ENCODE assay signal across 16 cellular contexts in the genomic region with DNA sequence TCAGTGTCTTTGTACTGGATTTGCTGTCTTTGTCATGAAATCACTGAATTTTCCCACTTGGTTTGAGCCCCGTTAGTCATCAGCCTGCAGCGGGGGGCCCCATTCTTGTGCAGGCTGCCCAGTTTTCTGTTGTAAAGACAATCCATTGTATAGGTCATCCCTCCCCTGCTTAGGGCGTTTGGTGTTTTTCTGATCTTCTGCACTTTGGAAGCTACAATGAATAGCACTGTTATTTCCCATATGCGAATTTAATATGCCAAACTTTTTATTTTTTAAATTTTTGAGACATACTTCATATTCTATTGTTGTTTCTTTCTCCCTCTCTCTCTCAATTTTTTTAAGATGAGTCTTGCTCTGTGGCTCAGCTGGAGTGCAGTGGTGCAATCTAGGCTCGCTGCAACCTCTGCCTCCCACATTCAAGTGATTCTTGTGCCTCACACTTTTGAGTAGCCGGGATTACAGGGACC. TPM values are rescaled to one million over a fixed set of nuclear protein-coding genes. Genes with fewer than 3 reads are reported as not detected.
A peak's percentile ranks its signal among the peaks of the same experiment; 100 is the strongest.
DNase-seq lines count a peak whose midpoint lies in the region; ATAC-seq and TF ChIP-seq lines count a peak whose summit lies in the region.
"Had no signal": no experiment of that assay in that cellular context is flagged by ENCODE, and none has a peak within 500 bp of the region (broad histone marks: within the 10 kb centered on the region; RNA-seq: fewer than 3 reads in every experiment).

No MANE protein-coding gene starts in this region.

- ATAC-seq in HCT116: no peak
- ATAC-seq in gastrocnemius medialis: no peak
- ATAC-seq in psoas muscle: no peak

- DNase-seq in AG04450 (ENCODE audit: low read depth, low spot score): no peak
- no peak for DNase-seq in HCT116 (ENCODE audit: low read depth, low spot score)
- DNase-seq in mammary epithelial cell: peak; percentile 55
- peak; percentile 49 for DNase-seq in midbrain (lab: John Stamatoyannopoulos, UW)
- DNase-seq in NCI-H2107 (lab: John Stamatoyannopoulos, UW): no peak
- DNase-seq in COR-L47 (lab: John Stamatoyannopoulos, UW): no peak
- DNase-seq in gastrocnemius medialis: no peak
- DNase-seq in psoas muscle: no peak
- DNase-seq: activated CD4-positive, CD25-positive, alpha-beta regulatory T cell treated with anti-CD3 and anti-CD28 coated beads, Interleukin-2, amount 50 U/mL, for 72 hours; esophagus squamous epithelium; NCI-H1417; testis had no signal

- POLR2A ChIA-PET in AG04450 (lab: Yijun Ruan, JAX) (interaction anchor here (0.6 kb wide), 1 partner anchor 179 kb away, joined by 4 read pairs; no protein-coding TSS in a partner anchor), HCT116 (lab: Charles Lee) (no interaction called here)

- H3K4me2 ChIP-seq in HCT116 (ENCODE audit: low read length): no peak overlapping the region
- no peak overlapping the region for H3K4me2 ChIP-seq in mammary epithelial cell (ENCODE audit: insufficient read depth, low read depth, low read length)
- H3K4me2 ChIP-seq: BLaER1 had no signal

- 19% methylated on average over 5 of the region's 6 CpGs for WGBS in mammary epithelial cell (ENCODE audit: low coverage, missing lambda C conversion rate)
- 64 to 78% (median 72%) methylated on average over 6 of the region's 6 CpGs for WGBS in psoas muscle, 3 donors

- intact Hi-C loops in HCT116 (cut with micrococcal nuclease) (no loop called here), mammary epithelial cell (cut with micrococcal nuclease) (no loop called here), gastrocnemius medialis (cut with DNase I; ENCODE audit: low total_unique reads) (no loop called here), psoas muscle (cut with DNase I) (no loop called here)

- H4K20me1 ChIP-seq in HCT116 (ENCODE audit: insufficient read depth): no peaks in the 10 kb centered on the region
- H4K20me1 ChIP-seq in mammary epithelial cell (ENCODE audit: insufficient read depth, low read length): no peaks in the 10 kb centered on the region
- H4K20me1 ChIP-seq: BLaER1 had no signal

- peak overlapping the region; percentile 74 for H3K27ac ChIP-seq in AG04450 (ENCODE audit: low read depth, low read length)
- H3K27ac ChIP-seq in HCT116 (ENCODE audit: low read depth, low read length): no peak overlapping the region
- peak overlapping the region; percentile 27 for H3K27ac ChIP-seq in mammary epithelial cell (ENCODE audit: insufficient read depth, low read depth, low read length)
- H3K27ac ChIP-seq in gastrocnemius medialis: peak overlapping the region in 2 of 4 donors; percentile 15 to 22
- no peak overlapping the region for H3K27ac ChIP-seq in psoas muscle
- H3K27ac ChIP-seq: BLaER1, parathyroid adenoma, SK-N-MC had no signal

- BruUV-seq in HCT116 (replicated peaks; lab: Mats Ljungman, UMichigan) (no TSS peak), mammary epithelial cell (replicated peaks; lab: Mats Ljungman, UMichigan) (no TSS peak)

- H3K36me3 ChIP-seq in HCT116 (ENCODE audit: control insufficient read depth in 1 of 2, insufficient read depth in 2 of 2, low read length in 2 of 2): no peaks in the 10 kb centered on the region
- no peaks in the 10 kb centered on the region for H3K36me3 ChIP-seq in mammary epithelial cell (ENCODE audit: insufficient read depth, low read length)
- H3K36me3 ChIP-seq in gastrocnemius medialis: no peaks in the 10 kb centered on the region
- peaks cover 0 to 8% of the 10 kb centered on the region in 2 donors for H3K36me3 ChIP-seq in psoas muscle (ENCODE audit: insufficient read depth in 1 of 2, low read depth in 1 of 2)

- TF ChIP-seq CTCF in AG04450 (IDR thresholded peaks at IDR 0.05; ENCODE audit: low read depth, low read length) (no peak), HCT116 (IDR thresholded peaks at IDR 0.05 in 2 of 3, conservative IDR thresholded peaks at IDR 0.05 in 1 of 3; ENCODE audit: borderline replicate concordance in 1 of 3, insufficient read depth in 1 of 3, low read depth in 2 of 3, low read length in 2 of 3) (no peak), mammary epithelial cell (conservative IDR thresholded peaks at IDR 0.05 in 1 of 2, IDR thresholded peaks at IDR 0.05 in 1 of 2; ENCODE audit: extremely low read depth in 1 of 2, insufficient read depth in 1 of 2, low read depth in 1 of 2, low read length in 2 of 2) (no peak), gastrocnemius medialis (IDR thresholded peaks at IDR 0.05 in 4 of 5, conservative IDR thresholded peaks at IDR 0.05 in 1 of 5) (no peak), psoas muscle (IDR thresholded peaks at IDR 0.05) (no peak)

- no peak overlapping the region for H2AFZ ChIP-seq in HCT116 (ENCODE audit: low read depth, low read length, poor library complexity, severe bottlenecking)
- H2AFZ ChIP-seq in mammary epithelial cell (ENCODE audit: low read depth, low read length): no peak overlapping the region
- H2AFZ ChIP-seq: parathyroid adenoma had no signal

- no peaks in the 10 kb centered on the region for H3K9me2 ChIP-seq in HCT116 (ENCODE audit: insufficient read depth)

- H3K79me2 ChIP-seq in HCT116 (ENCODE audit: insufficient read depth, low read length): peaks cover 10% of the 10 kb centered on the region; the same call in 1 of the 2 replicates
- peaks cover 54% of the 10 kb centered on the region for H3K79me2 ChIP-seq in mammary epithelial cell (ENCODE audit: insufficient read depth, low read length)

- RAD21 ChIA-PET in HCT116 (lab: Charles Lee; ENCODE audit: low non-redundant PET in 1 of 2, low total read pairs in 2 of 2, uncharacterized antibody in 2 of 2, unreplicated experiment in 2 of 2): no interaction called here

- peaks cover 29 to 47% of the 10 kb centered on the region in 2 experiments for H3K4me1 ChIP-seq in HCT116 (ENCODE audit: control insufficient read depth in 1 of 2, insufficient read depth in 2 of 2, low read length in 2 of 2)
- peaks cover 31% of the 10 kb centered on the region for H3K4me1 ChIP-seq in mammary epithelial cell (ENCODE audit: insufficient read depth, low read length)
- H3K4me1 ChIP-seq in gastrocnemius medialis: peaks cover 19 to 29% of the 10 kb centered on the region in 2 donors
- H3K4me1 ChIP-seq in psoas muscle: peaks cover 18% of the 10 kb centered on the region

- TF ChIP-seq POLR2A in HCT116 (IDR thresholded peaks at IDR 0.05; ENCODE audit: borderline replicate concordance, extremely low read depth, insufficient read depth, insufficient read length): no peak
- no peak for TF ChIP-seq POLR2A in gastrocnemius medialis (IDR thresholded peaks at IDR 0.05)

- dilution Hi-C loops in mammary epithelial cell (cut with HindIII; ENCODE audit: low sequenced_read_pairs): no loop called here

- no peak overlapping the region for H3K4me3 ChIP-seq in AG04450 (ENCODE audit: low read depth, low read length)
- no peak overlapping the region for H3K4me3 ChIP-seq in HCT116 (replicated peaks in 1 of 2; ENCODE audit: low read depth in 1 of 2, low read length in 2 of 2)
- H3K4me3 ChIP-seq in mammary epithelial cell (replicated peaks in 1 of 3; ENCODE audit: insufficient read depth in 1 of 3, low read depth in 2 of 3, low read length in 3 of 3): no peak overlapping the region
- no peak overlapping the region for H3K4me3 ChIP-seq in gastrocnemius medialis
- no peak overlapping the region for H3K4me3 ChIP-seq in psoas muscle
- H3K4me3 ChIP-seq: BLaER1, esophagus squamous epithelium, SK-N-MC, testis had no signal

- H3K9me3 ChIP-seq in AG04450 (ENCODE audit: control insufficient read depth, insufficient read depth, low read length) (no peaks in the 10 kb centered on the region), HCT116 (ENCODE audit: control insufficient read depth in 1 of 2, insufficient read depth in 1 of 2, low read depth in 1 of 2, low read length in 2 of 2) (no peaks in the 10 kb centered on the region), mammary epithelial cell (replicated peaks; ENCODE audit: insufficient read depth, low read length) (no peaks in the 10 kb centered on the region), gastrocnemius medialis (no peaks in the 10 kb centered on the region), psoas muscle (no peaks in the 10 kb centered on the region)
- H3K9me3 ChIP-seq: BLaER1, esophagus squamous epithelium, testis had no signal

- in situ Hi-C loops in mammary epithelial cell (cut with MboI; ENCODE audit: low sequenced_read_pairs in 2 of 2) (no loop called here), gastrocnemius medialis (cut with MboI; ENCODE audit: low sequenced_read_pairs in 4 of 4) (no loop called here)

- H3K27me3 ChIP-seq in AG04450 (ENCODE audit: control insufficient read depth, insufficient read depth, low read length) (no peaks in the 10 kb centered on the region), HCT116 (ENCODE audit: insufficient read depth, low read length) (no peaks in the 10 kb centered on the region), mammary epithelial cell (ENCODE audit: insufficient read depth, low read length) (no peaks in the 10 kb centered on the region), gastrocnemius medialis (no peaks in the 10 kb centered on the region), psoas muscle (ENCODE audit: insufficient read depth in 3 of 3, low read length in 2 of 3) (no peaks in the 10 kb centered on the region)
- H3K27me3 ChIP-seq: BLaER1, esophagus squamous epithelium, testis had no signal

- no peak for TF ChIP-seq RAD21 in HCT116 (IDR thresholded peaks at IDR 0.05; ENCODE audit: low read depth)

- H3K9ac ChIP-seq in HCT116 (ENCODE audit: low read length) (0 out of 2 replicates have a peak overlapping the region, but pooled peaks have one; percentile 14), mammary epithelial cell (ENCODE audit: insufficient read depth, low read length) (no peak overlapping the region)
- H3K9ac ChIP-seq: BLaER1, parathyroid adenoma had no signal

- CTCF ChIA-PET in AG04450 (lab: Charles Lee) (interaction anchor here (1.2 to 1.6 kb wide), 2 partner anchors 14 to 16 kb away, joined by 5 read pairs; no protein-coding TSS in a partner anchor), HCT116 (lab: Charles Lee) (no interaction called here), mammary epithelial cell (lab: Charles Lee; ENCODE audit: low non-redundant PET) (no interaction called here)

RNA-seq across cellular contexts. Expression of a gene that starts 9.0 kb away (rescaled TPM):
- polyA plus RNA-seq in AG04450 (2011; rRNA removed): 8.3 and 9.4 TPM in 2 replicates
- 6.5 and 7.6 TPM in 2 replicates for polyA minus RNA-seq in AG04450 (2011; rRNA and poly(A)+ RNA removed)
- total RNA-seq in HCT116 (2021; ENCODE audit: unreplicated experiment): 22.5 TPM
- polyA plus RNA-seq in HCT116 (2012): 24.3 and 24.5 TPM in 2 replicates
- 10 to 100 TPM; 42.2 to 90.4 TPM for total RNA-seq in mammary epithelial cell
- 17.1 TPM for polyA plus RNA-seq in mammary epithelial cell
- polyA minus RNA-seq in mammary epithelial cell: 13.5 TPM
- 10 to 100 TPM; 20.7 to 53.8 (median 43.7) TPM for total RNA-seq in gastrocnemius medialis
- 10 to 100 TPM; 18.4 to 40.1 (median 27.9) TPM for total RNA-seq in psoas muscle
- 10 to 100 TPM; 11.8 to 30.6 (median 24.1) TPM for polyA plus RNA-seq in psoas muscle

RNA-seq across cellular contexts. Expression of a gene that starts 18.6 kb away (rescaled TPM):
- polyA plus RNA-seq in AG04450 (2011; rRNA removed) (not detected in 2 replicates), mammary epithelial cell (not detected), psoas muscle (under 1 TPM in 2 of 3 donors, not detected in 1; 0.14 to 0.64 TPM)
- polyA minus RNA-seq in AG04450 (2011; rRNA and poly(A)+ RNA removed): not detected in 2 replicates
- total RNA-seq in HCT116 (2021; ENCODE audit: unreplicated experiment) (not detected), mammary epithelial cell (not detected), gastrocnemius medialis (not detected), psoas muscle (1 to 10 TPM in 1 of 4 donors, under 1 TPM in 3; 0.43 to 1.0 (median 0.72) TPM)
- polyA plus RNA-seq in HCT116 (2012): not detected in 2 replicates
- not detected for polyA minus RNA-seq in mammary epithelial cell
- total RNA-seq: bronchial epithelial cell, esophagus squamous epithelium had no signal

RNA-seq across cellular contexts. Expression of a gene that starts 30.9 kb away (rescaled TPM):
- polyA plus RNA-seq in AG04450 (2011; rRNA removed) (0.05 and 0.07 TPM in 2 replicates), mammary epithelial cell (0.35 TPM), psoas muscle (under 1 TPM in 2 of 3 donors, not detected in 1; 0.04 to 0.25 TPM)
- not detected in 2 replicates for polyA minus RNA-seq in AG04450 (2011; rRNA and poly(A)+ RNA removed)
- total RNA-seq in HCT116 (2021; ENCODE audit: unreplicated experiment) (3.4 TPM), mammary epithelial cell (1 to 10 TPM in 1 of 2 donors, under 1 TPM in 1; 0.17 to 1.4 TPM), gastrocnemius medialis (not detected), psoas muscle (under 1 TPM in 1 of 4 donors, not detected in 3; 0.39 TPM)
- polyA plus RNA-seq in HCT116 (2012): 3.6 and 3.7 TPM in 2 replicates
- 2.2 TPM for polyA minus RNA-seq in mammary epithelial cell
- total RNA-seq: bronchial epithelial cell had no signal

RNA-seq across cellular contexts. Expression of a gene that starts 32.1 kb away (rescaled TPM):
- 40.5 and 60.8 TPM in 2 replicates for polyA plus RNA-seq in AG04450 (2011; rRNA removed)
- polyA minus RNA-seq in AG04450 (2011; rRNA and poly(A)+ RNA removed): 59.9 and 79.3 TPM in 2 replicates
- total RNA-seq in HCT116 (2021; ENCODE audit: unreplicated experiment): 68.5 TPM
- 43.1 and 53.5 TPM in 2 replicates for polyA plus RNA-seq in HCT116 (2012)
- total RNA-seq in mammary epithelial cell: 100 to 1,000 TPM in 1 of 2 donors, 10 to 100 TPM in 1; 57.2 to 101 TPM
- 56.6 TPM for polyA plus RNA-seq in mammary epithelial cell
- polyA minus RNA-seq in mammary epithelial cell: 68.2 TPM
- 10 to 100 TPM; 22.1 to 25.1 (median 23.4) TPM for total RNA-seq in gastrocnemius medialis
- total RNA-seq in psoas muscle: 10 to 100 TPM; 14.8 to 17.3 (median 16.3) TPM
- polyA plus RNA-seq in psoas muscle: 10 to 100 TPM; 11.7 to 53.5 (median 18.3) TPM

RNA-seq across cellular contexts. Expression of a gene that starts 59.5 kb away (rescaled TPM):
- polyA plus RNA-seq in AG04450 (2011; rRNA removed) (22.5 and 30.1 TPM in 2 replicates), mammary epithelial cell (57.2 TPM), psoas muscle (10 to 100 TPM; 29.4 to 79.7 (median 43.1) TPM)
- 13.0 and 22.6 TPM in 2 replicates for polyA minus RNA-seq in AG04450 (2011; rRNA and poly(A)+ RNA removed)
- total RNA-seq in HCT116 (2021; ENCODE audit: unreplicated experiment) (91.7 TPM), mammary epithelial cell (10 to 100 TPM; 32.2 to 50.1 TPM), gastrocnemius medialis (10 to 100 TPM; 35.8 to 62.7 (median 52.3) TPM), psoas muscle (10 to 100 TPM; 15.6 to 23.7 (median 18.9) TPM)
- 86.6 and 101 TPM in 2 replicates for polyA plus RNA-seq in HCT116 (2012)
- 35.2 TPM for polyA minus RNA-seq in mammary epithelial cell

Comparison
In these comparisons a context has a peak if more than half of its experiments do, and no peak if none do; other contexts are left out.
1. DNase-seq: peak in mammary epithelial cell (single experiment) and midbrain (single experiment); none in AG04450 (single experiment), HCT116 (single experiment), NCI-H2107 (single experiment), COR-L47 (single experiment), gastrocnemius medialis (0 of 2) and psoas muscle (0 of 2).
2. H3K27ac ChIP-seq: peak in AG04450 (single experiment) and mammary epithelial cell (single experiment); none in HCT116 (single experiment) and psoas muscle (single experiment).